In genomic region chrX:102950908-102951866, GRCh38 we compare ENCODE assay signal across 8 cellular contexts. TPM values are rescaled to one million over a fixed set of nuclear protein-coding genes. Genes with fewer than 3 reads are reported as not detected.
DNase-seq lines count a peak whose midpoint lies in the region; ATAC-seq and TF ChIP-seq lines count a peak whose summit lies in the region.

No MANE protein-coding gene starts in this region.

- no peaks in the 10 kb centered on the region for H3K9me3 ChIP-seq in HUES6 (ENCODE audit: control insufficient read depth, insufficient read depth, low read depth, low read length)
- no peaks in the 10 kb centered on the region for H3K9me3 ChIP-seq in OCI-LY3 (ENCODE audit: insufficient read depth, low read length)
- H3K9me3 ChIP-seq in esophagus squamous epithelium: no peaks in the 10 kb centered on the region

- POLR2A ChIA-PET in BJ (lab: Charles Lee): interaction anchor here (0.5 kb wide), 1 partner anchor 559 kb away, joined by 3 read pairs; no protein-coding TSS in a partner anchor

- H3K79me2 ChIP-seq in OCI-LY3 (ENCODE audit: low read length): no peaks in the 10 kb centered on the region

- WGBS in esophagus squamous epithelium, 2 donors: 13 to 23% methylated on average over 10 to 13 of the region's 14 CpGs

- H3K9me3 Mint-ChIP-seq in natural killer cell: no peaks in the 10 kb centered on the region

- peaks cover 3 to 15% of the 10 kb centered on the region in 2 donors for H3K27me3 Mint-ChIP-seq in natural killer cell (ENCODE audit: low read depth in 2 of 2)

- H3K4me3 ChIP-seq in BJ (ENCODE audit: low read depth, low read length): no peak overlapping the region
- peak overlapping the region; percentile 58 for H3K4me3 ChIP-seq in HUES6 (ENCODE audit: low read depth, low read length)
- peak overlapping the region; percentile 80 for H3K4me3 ChIP-seq in OCI-LY3 (ENCODE audit: low read length)
- peak overlapping the region in 1 of 4 donors; percentile 38 for H3K4me3 ChIP-seq in esophagus squamous epithelium

- H2AFZ ChIP-seq in OCI-LY3 (ENCODE audit: low read depth, low read length): peak overlapping the region; percentile 70; the same call in 1 of the 2 replicates

- H3K27me3 ChIP-seq in BJ (ENCODE audit: control insufficient read depth, insufficient read depth, low read length): no peaks in the 10 kb centered on the region
- H3K27me3 ChIP-seq in HUES6 (ENCODE audit: control insufficient read depth, insufficient read depth, low read length): no peaks in the 10 kb centered on the region
- no peaks in the 10 kb centered on the region for H3K27me3 ChIP-seq in OCI-LY3 (ENCODE audit: low read depth, low read length)
- H3K27me3 ChIP-seq in esophagus squamous epithelium: no peaks in the 10 kb centered on the region

- H3K36me3 Mint-ChIP-seq in natural killer cell: no peaks in the 10 kb centered on the region

- peaks cover 7 to 13% of the 10 kb centered on the region in 2 donors for H3K4me1 Mint-ChIP-seq in natural killer cell

- H3K36me3 ChIP-seq in BJ (ENCODE audit: control insufficient read depth, insufficient read depth, low read length) (no peaks in the 10 kb centered on the region), HUES6 (ENCODE audit: control insufficient read depth, insufficient read depth, low read length) (no peaks in the 10 kb centered on the region), OCI-LY3 (replicated peaks; ENCODE audit: low read depth, low read length) (no peaks in the 10 kb centered on the region), esophagus squamous epithelium (no peaks in the 10 kb centered on the region)

- peak overlapping the region; percentile 99 for H3K4me2 ChIP-seq in OCI-LY3 (ENCODE audit: low read length)

- H3K4me1 ChIP-seq in HUES6 (ENCODE audit: control insufficient read depth, insufficient read depth, low read length) (no peaks in the 10 kb centered on the region), OCI-LY3 (ENCODE audit: low read length) (no peaks in the 10 kb centered on the region; the same call in 1 of the 2 replicates), esophagus squamous epithelium (peaks cover 0 to 6% (median 0%) of the 10 kb centered on the region in 3 donors)

- peak; percentile 66 for TF ChIP-seq CTCF in BJ (IDR thresholded peaks at IDR 0.05; ENCODE audit: insufficient read depth, low read depth, low read length)
- TF ChIP-seq CTCF in OCI-LY3 (IDR thresholded peaks at IDR 0.05; ENCODE audit: low read depth, low read length): peak; percentile 65
- TF ChIP-seq CTCF in esophagus squamous epithelium (IDR thresholded peaks at IDR 0.05): peak; percentile 26 to 64 (median 42)
- TF ChIP-seq CTCF in natural killer cell (IDR thresholded peaks at IDR 0.05): peak; percentile 54

- CTCF ChIA-PET in BJ (lab: Yijun Ruan, JAX): interaction anchor here (0.5 to 4.0 kb wide), 36 partner anchors 9 to 302 kb away, joined by 3 to 39 read pairs (median 4); no protein-coding TSS in a partner anchor

- H3K27ac Mint-ChIP-seq in natural killer cell: no peak overlapping the region

- DNase-seq in BJ (ENCODE audit: low read depth): no peak
- peak; percentile 39 for DNase-seq in activated T-cell treated with anti-CD3 and anti-CD28 coated beads for 24 hours (ENCODE audit: low read depth)
- DNase-seq in esophagus squamous epithelium (lab: John Stamatoyannopoulos, UW): no peak
- peak; percentile 27 for DNase-seq in natural killer cell
- peak; percentile 80 for DNase-seq in superior temporal gyrus (ENCODE audit: extremely low spot score)

- no peak overlapping the region for H3K27ac ChIP-seq in HUES6 (ENCODE audit: low read depth, low read length)
- no peak overlapping the region for H3K27ac ChIP-seq in OCI-LY3 (ENCODE audit: low read length)
- no peak overlapping the region for H3K27ac ChIP-seq in esophagus squamous epithelium

- peak; percentile 89 for ATAC-seq in GM19395 (IDR thresholded peaks at IDR 0.05; ENCODE audit: unreplicated experiment)
- peak; percentile 70 to 78 (median 70) for ATAC-seq in natural killer cell

- intact Hi-C loops in esophagus squamous epithelium (cut with DNase I) (no loop called here), natural killer cell (cut with micrococcal nuclease) (loop anchor here (2.0 to 5.0 kb wide), 2 partner anchors 226 to 511 kb away; no protein-coding TSS in a partner anchor)

- H3K9ac ChIP-seq in HUES6 (ENCODE audit: low read length): no peak overlapping the region
- H3K9ac ChIP-seq in OCI-LY3 (ENCODE audit: low read length): peak overlapping the region; percentile 27; the same call in 1 of the 2 replicates

- peak overlapping the region; percentile 78 for H3K4me3 Mint-ChIP-seq in natural killer cell

- H4K20me1 ChIP-seq in OCI-LY3 (ENCODE audit: insufficient read depth, low read length): no peaks in the 10 kb centered on the region

- no peak for TF ChIP-seq POLR2A in esophagus squamous epithelium (IDR thresholded peaks at IDR 0.05)

RNA-seq across cellular contexts. Expression of gene RAB40AL, which starts 14.1 kb away (rescaled TPM):
- polyA plus RNA-seq in BJ (2011; rRNA removed): 0.32 and 0.39 TPM in 2 replicates
- 4.2 and 4.9 TPM in 2 replicates for polyA minus RNA-seq in BJ (2011; rRNA and poly(A)+ RNA removed)
- total RNA-seq in esophagus squamous epithelium (under 1 TPM in 3 of 4 donors, not detected in 1; 0.42 to 0.95 (median 0.61) TPM), natural killer cell (under 1 TPM in 1 of 3 donors, not detected in 2; 0.42 TPM)

Comparison
In these comparisons a context has a peak if more than half of its experiments do, and no peak if none do; other contexts are left out.
1. DNase-seq: peak in activated T-cell treated with anti-CD3 and anti-CD28 coated beads for 24 hours (single experiment), natural killer cell (single experiment) and superior temporal gyrus (single experiment); none in BJ (single experiment) and esophagus squamous epithelium (single experiment).
2. Peak in every context shown above with its lines, with median percentiles within 50 percentile points of each other: CTCF ChIP-seq.